In the genomic region with DNA sequence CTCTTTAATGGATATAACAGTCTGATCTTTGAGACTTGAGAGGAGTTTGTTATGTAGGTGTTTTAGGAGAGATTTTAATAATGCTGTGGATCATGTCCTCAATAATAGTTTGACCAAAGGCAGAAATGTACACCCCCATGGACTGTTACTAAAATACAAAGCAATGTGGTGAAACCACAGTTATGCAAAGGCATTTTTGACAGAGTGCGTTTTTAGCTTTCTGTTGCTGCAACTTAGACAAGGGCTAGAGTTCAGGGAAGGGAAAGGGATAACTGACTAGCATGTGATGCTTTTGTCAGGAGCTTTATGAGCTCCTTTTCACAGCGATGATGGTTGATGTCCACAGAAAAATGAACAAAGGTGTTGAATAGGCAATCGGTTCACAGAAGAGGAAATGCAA, we compare ENCODE assay signal across 15 cellular contexts. TPM values are rescaled to one million over a fixed set of nuclear protein-coding genes. Genes with fewer than 3 reads are reported as not detected.
DNase-seq lines count a peak whose midpoint lies in the region; ATAC-seq and TF ChIP-seq lines count a peak whose summit lies in the region.
"Had no signal": no experiment of that assay in that cellular context is flagged by ENCODE, and none has a peak within 500 bp of the region (broad histone marks: within the 10 kb centered on the region; RNA-seq: fewer than 3 reads in every experiment).

No MANE protein-coding gene starts in this region.

- no peaks in the 10 kb centered on the region for H3K36me3 ChIP-seq in BJ (ENCODE audit: control insufficient read depth, insufficient read depth, low read length)
- H3K36me3 ChIP-seq in neural progenitor cell: no peaks in the 10 kb centered on the region

- H4K20me1 ChIP-seq in neural progenitor cell (ENCODE audit: low read depth): no peaks in the 10 kb centered on the region

- H3K4me1 Mint-ChIP-seq in WTC11 (peaks cover 11% of the 10 kb centered on the region), neural progenitor cell (peaks cover 11% of the 10 kb centered on the region)

- H2AFZ ChIP-seq in neural progenitor cell (replicated peaks): no peak overlapping the region

- H3K27ac ChIP-seq in neural progenitor cell: no peak overlapping the region

- H3K4me1 ChIP-seq in neural progenitor cell: no peaks in the 10 kb centered on the region

- H3K9me3 ChIP-seq in neural progenitor cell (ENCODE audit: low read depth): no peaks in the 10 kb centered on the region

- TF ChIP-seq CTCF in BJ (IDR thresholded peaks at IDR 0.05; ENCODE audit: insufficient read depth, low read depth, low read length) (no peak), cardiac fibroblast (IDR thresholded peaks at IDR 0.05; ENCODE audit: low read depth, low read length) (no peak), WTC11 (IDR thresholded peaks at IDR 0.05) (no peak), neural progenitor cell (IDR thresholded peaks at IDR 0.05) (no peak)

- H3K4me3 Mint-ChIP-seq in WTC11 (no peak overlapping the region), neural progenitor cell (no peak overlapping the region)
- H3K4me3 Mint-ChIP-seq: activated CD4-positive, alpha-beta T cell treated with anti-CD3 and anti-CD28 coated beads for 36 hours; brain; CD8-positive, alpha-beta T cell; memory B cell; stimulated activated naive CD8-positive, alpha-beta T cell treated with anti-CD3 and anti-CD28 coated beads, Interleukin-15, Interleukin-2, amounts not matched to agents 100 ng/mL and 50 ng/mL, for 24 hours had no signal

- H3K27me3 Mint-ChIP-seq in WTC11 (ENCODE audit: low read depth) (peaks cover 12% of the 10 kb centered on the region), neural progenitor cell (ENCODE audit: insufficient read depth, low read depth) (peaks cover 5% of the 10 kb centered on the region)
- H3K27me3 Mint-ChIP-seq: activated CD4-positive, alpha-beta T cell treated with anti-CD3 and anti-CD28 coated beads for 36 hours; memory B cell; stimulated activated naive CD8-positive, alpha-beta T cell treated with anti-CD3 and anti-CD28 coated beads, Interleukin-15, Interleukin-2, amounts not matched to agents 100 ng/mL and 50 ng/mL, for 24 hours had no signal

- H3K9ac ChIP-seq in neural progenitor cell: no peak overlapping the region

- no peaks in the 10 kb centered on the region for H3F3A ChIP-seq in neural progenitor cell (ENCODE audit: low read depth)

- H3K27ac Mint-ChIP-seq in WTC11 (no peak overlapping the region), neural progenitor cell (no peak overlapping the region)
- H3K27ac Mint-ChIP-seq: activated CD4-positive, alpha-beta T cell treated with anti-CD3 and anti-CD28 coated beads for 36 hours; brain; CD8-positive, alpha-beta T cell; memory B cell; stimulated activated naive CD8-positive, alpha-beta T cell treated with anti-CD3 and anti-CD28 coated beads, Interleukin-15, Interleukin-2, amounts not matched to agents 100 ng/mL and 50 ng/mL, for 24 hours had no signal

- no peaks in the 10 kb centered on the region for H3K36me3 Mint-ChIP-seq in WTC11
- no peaks in the 10 kb centered on the region for H3K36me3 Mint-ChIP-seq in neural progenitor cell
- H3K36me3 Mint-ChIP-seq: brain, memory B cell had no signal

- no peaks in the 10 kb centered on the region for H3K79me2 ChIP-seq in neural progenitor cell (ENCODE audit: low read depth)

- no peak overlapping the region for H3K4me2 ChIP-seq in neural progenitor cell

- POLR2A ChIA-PET in BJ (lab: Charles Lee): interaction anchor here (1.4 kb wide), 1 partner anchor 15 kb away, joined by 6 read pairs; no protein-coding TSS in a partner anchor
- POLR2A ChIA-PET in WTC11 (lab: Charles Lee): no interaction called here

- ATAC-seq in HG03565 (IDR thresholded peaks at IDR 0.05; ENCODE audit: unreplicated experiment): no peak
- ATAC-seq in GM21723 (IDR thresholded peaks at IDR 0.05; ENCODE audit: unreplicated experiment): no peak
- ATAC-seq in WTC11: no peak
- ATAC-seq: activated CD4-positive, alpha-beta T cell treated with anti-CD3 and anti-CD28 coated beads for 36 hours; CD8-positive, alpha-beta T cell had no signal

- H3K4me3 ChIP-seq in BJ (ENCODE audit: low read depth, low read length) (no peak overlapping the region), cardiac fibroblast (replicated peaks in 1 of 2; ENCODE audit: low read depth in 2 of 2, low read length in 2 of 2) (no peak overlapping the region), neural progenitor cell (no peak overlapping the region)

- CTCF ChIA-PET in BJ (lab: Yijun Ruan, JAX) (interaction anchor here (0.7 to 2.3 kb wide), 12 partner anchors 9 to 172 kb away, joined by 3 to 14 read pairs (median 4); no protein-coding TSS in a partner anchor), WTC11 (lab: Charles Lee) (interaction anchor here (0.7 to 1.4 kb wide), 5 partner anchors 8 to 83 kb away, joined by 3 to 8 read pairs (median 3); no protein-coding TSS in a partner anchor)

- DNase-seq in BJ (ENCODE audit: low read depth) (peak; percentile 80), M059J (ENCODE audit: low read depth) (peak; percentile 82), cardiac fibroblast (ENCODE audit: low read depth in 2 of 2) (peak; percentile 87 to 90), non-pigmented ciliary epithelial cell (ENCODE audit: low read depth) (peak; percentile 89), WTC11 (ENCODE audit: low spot score) (no peak), neural progenitor cell (ENCODE audit: low spot score) (no peak)
- DNase-seq: activated CD4-positive, alpha-beta T cell treated with anti-CD3 and anti-CD28 coated beads for 36 hours; CD8-positive, alpha-beta T cell; KBM-7; NCI-H2107 had no signal

- no peaks in the 10 kb centered on the region for H3K9me3 Mint-ChIP-seq in WTC11
- no peaks in the 10 kb centered on the region for H3K9me3 Mint-ChIP-seq in neural progenitor cell
- H3K9me3 Mint-ChIP-seq: brain; CD8-positive, alpha-beta T cell; memory B cell; stimulated activated naive CD8-positive, alpha-beta T cell treated with anti-CD3 and anti-CD28 coated beads, Interleukin-15, Interleukin-2, amounts not matched to agents 100 ng/mL and 50 ng/mL, for 24 hours had no signal

- H3K27me3 ChIP-seq in BJ (ENCODE audit: control insufficient read depth, insufficient read depth, low read length): peaks cover 1% of the 10 kb centered on the region; the same call in 1 of the 2 replicates
- H3K27me3 ChIP-seq in neural progenitor cell: peaks cover 16% of the 10 kb centered on the region

TF ChIP-seq in WTC11, 78 proteins besides CTCF, POLR2A, EP300 and RAD21 (continues in another document):
- TF ChIP-seq, protein P1, sequence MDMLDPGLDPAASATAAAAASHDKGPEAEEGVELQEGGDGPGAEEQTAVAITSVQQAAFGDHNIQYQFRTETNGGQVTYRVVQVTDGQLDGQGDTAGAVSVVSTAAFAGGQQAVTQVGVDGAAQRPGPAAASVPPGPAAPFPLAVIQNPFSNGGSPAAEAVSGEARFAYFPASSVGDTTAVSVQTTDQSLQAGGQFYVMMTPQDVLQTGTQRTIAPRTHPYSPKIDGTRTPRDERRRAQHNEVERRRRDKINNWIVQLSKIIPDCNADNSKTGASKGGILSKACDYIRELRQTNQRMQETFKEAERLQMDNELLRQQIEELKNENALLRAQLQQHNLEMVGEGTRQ (CRISPR knock-in tag; IDR thresholded peaks at IDR 0.05): no peak
- no peak for TF ChIP-seq IRF1 (CRISPR knock-in tag; IDR thresholded peaks at IDR 0.05)
- TF ChIP-seq, protein P2, sequence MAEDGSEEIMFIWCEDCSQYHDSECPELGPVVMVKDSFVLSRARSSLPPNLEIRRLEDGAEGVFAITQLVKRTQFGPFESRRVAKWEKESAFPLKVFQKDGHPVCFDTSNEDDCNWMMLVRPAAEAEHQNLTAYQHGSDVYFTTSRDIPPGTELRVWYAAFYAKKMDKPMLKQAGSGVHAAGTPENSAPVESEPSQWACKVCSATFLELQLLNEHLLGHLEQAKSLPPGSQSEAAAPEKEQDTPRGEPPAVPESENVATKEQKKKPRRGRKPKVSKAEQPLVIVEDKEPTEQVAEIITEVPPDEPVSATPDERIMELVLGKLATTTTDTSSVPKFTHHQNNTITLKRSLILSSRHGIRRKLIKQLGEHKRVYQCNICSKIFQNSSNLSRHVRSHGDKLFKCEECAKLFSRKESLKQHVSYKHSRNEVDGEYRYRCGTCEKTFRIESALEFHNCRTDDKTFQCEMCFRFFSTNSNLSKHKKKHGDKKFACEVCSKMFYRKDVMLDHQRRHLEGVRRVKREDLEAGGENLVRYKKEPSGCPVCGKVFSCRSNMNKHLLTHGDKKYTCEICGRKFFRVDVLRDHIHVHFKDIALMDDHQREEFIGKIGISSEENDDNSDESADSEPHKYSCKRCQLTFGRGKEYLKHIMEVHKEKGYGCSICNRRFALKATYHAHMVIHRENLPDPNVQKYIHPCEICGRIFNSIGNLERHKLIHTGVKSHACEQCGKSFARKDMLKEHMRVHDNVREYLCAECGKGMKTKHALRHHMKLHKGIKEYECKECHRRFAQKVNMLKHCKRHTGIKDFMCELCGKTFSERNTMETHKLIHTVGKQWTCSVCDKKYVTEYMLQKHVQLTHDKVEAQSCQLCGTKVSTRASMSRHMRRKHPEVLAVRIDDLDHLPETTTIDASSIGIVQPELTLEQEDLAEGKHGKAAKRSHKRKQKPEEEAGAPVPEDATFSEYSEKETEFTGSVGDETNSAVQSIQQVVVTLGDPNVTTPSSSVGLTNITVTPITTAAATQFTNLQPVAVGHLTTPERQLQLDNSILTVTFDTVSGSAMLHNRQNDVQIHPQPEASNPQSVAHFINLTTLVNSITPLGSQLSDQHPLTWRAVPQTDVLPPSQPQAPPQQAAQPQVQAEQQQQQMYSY (CRISPR knock-in tag; IDR thresholded peaks at IDR 0.05): no peak

RNA-seq across cellular contexts. Expression of gene STARD5, which starts 3.6 kb away (rescaled TPM):
- polyA plus RNA-seq in BJ (2011; rRNA removed): 5.1 and 5.9 TPM in 2 replicates
- 2.7 and 4.8 TPM in 2 replicates for polyA minus RNA-seq in BJ (2011; rRNA and poly(A)+ RNA removed)
- 0.71 and 2.0 TPM in 2 replicates for total RNA-seq in M059J (2014; rRNA removed; shearing (Covaris generic))
- total RNA-seq in WTC11 (2021) (6.3 to 7.2 TPM (median 6.8 TPM) in 3 replicates), neural progenitor cell (ENCODE audit: low replicate concordance) (7.2 and 8.5 TPM in 2 replicates)

RNA-seq across cellular contexts. Expression of gene TMC3, which starts 46.5 kb away (rescaled TPM):
- polyA plus RNA-seq in BJ (2011; rRNA removed): not detected in 2 replicates
- not detected in 2 replicates for polyA minus RNA-seq in BJ (2011; rRNA and poly(A)+ RNA removed)
- not detected in 2 replicates for total RNA-seq in M059J (2014; rRNA removed; shearing (Covaris generic))
- total RNA-seq in WTC11 (2021) (not detected in 3 replicates), neural progenitor cell (ENCODE audit: low replicate concordance) (0.09 and 0.13 TPM in 2 replicates)
- total RNA-seq: activated CD4-positive, alpha-beta T cell treated with anti-CD3 and anti-CD28 coated beads for 36 hours; CD8-positive, alpha-beta T cell had no signal

Comparison
In these comparisons a context has a peak if more than half of its experiments do, and no peak if none do; other contexts are left out.
1. DNase-seq: peak in BJ (single experiment), M059J (single experiment), cardiac fibroblast (2 of 2) and non-pigmented ciliary epithelial cell (single experiment); none in WTC11 (single experiment) and neural progenitor cell (single experiment).